10 cellular contexts compared by ENCODE assay signal in the genomic region with DNA sequence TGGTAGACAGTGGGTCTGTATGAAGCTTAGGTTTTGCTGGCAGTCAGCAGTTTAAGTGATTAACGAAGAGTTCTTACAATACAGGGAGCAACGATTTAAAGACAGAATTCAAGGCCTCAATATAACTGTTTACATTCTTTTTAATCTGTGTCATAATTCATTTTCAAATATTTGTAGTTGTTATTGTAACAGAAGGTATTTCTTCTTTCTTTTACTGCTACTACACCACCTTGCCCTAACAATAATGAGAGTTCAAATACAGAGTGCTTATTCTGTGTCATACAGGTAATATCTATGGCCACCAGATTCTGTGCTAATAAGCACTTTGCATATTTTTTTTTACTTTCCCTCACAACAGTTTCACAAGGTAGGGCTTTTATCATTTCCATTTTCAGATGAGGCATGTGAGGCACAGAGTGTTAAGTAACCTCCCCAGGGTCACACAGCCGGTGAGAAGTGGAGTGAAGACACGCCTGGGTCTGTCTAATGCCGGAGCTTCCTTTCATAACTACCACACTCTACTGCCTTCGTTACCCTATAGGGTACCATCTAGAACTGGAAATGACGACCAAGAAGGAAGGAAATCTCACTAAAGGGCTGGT.
DNase-seq lines count a peak whose midpoint lies in the region; ATAC-seq and TF ChIP-seq lines count a peak whose summit lies in the region.
"Had no signal": no experiment of that assay in that cellular context is flagged by ENCODE, and none has a peak within 500 bp of the region (broad histone marks: within the 10 kb centered on the region; RNA-seq: fewer than 3 reads in every experiment).

No MANE protein-coding gene starts in this region.

- no peaks in the 10 kb centered on the region for H3K9me3 ChIP-seq in psoas muscle

- no peaks in the 10 kb centered on the region for H3K9me3 Mint-ChIP-seq in activated naive CD8-positive, alpha-beta T cell treated with anti-CD3 and anti-CD28 coated beads, Interleukin-2, amount 50 U/mL, for 24 hours

- no peaks in the 10 kb centered on the region for H3K36me3 Mint-ChIP-seq in activated naive CD8-positive, alpha-beta T cell treated with anti-CD3 and anti-CD28 coated beads, Interleukin-2, amount 50 U/mL, for 24 hours (ENCODE audit: low read depth)

- no peak for TF ChIP-seq CTCF in psoas muscle (IDR thresholded peaks at IDR 0.05)

- peaks cover 18% of the 10 kb centered on the region for H3K4me1 ChIP-seq in psoas muscle

- peaks cover 18% of the 10 kb centered on the region for H3K4me1 Mint-ChIP-seq in activated naive CD8-positive, alpha-beta T cell treated with anti-CD3 and anti-CD28 coated beads, Interleukin-2, amount 50 U/mL, for 24 hours

- ATAC-seq in GM18511 (IDR thresholded peaks at IDR 0.05; ENCODE audit: unreplicated experiment) (peak; percentile 72), psoas muscle (no peak)
- ATAC-seq in activated naive CD8-positive, alpha-beta T cell treated with anti-CD3 and anti-CD28 coated beads, Interleukin-2, amount 50 U/mL, for 24 hours: no peak

- H3K4me3 Mint-ChIP-seq in activated naive CD8-positive, alpha-beta T cell treated with anti-CD3 and anti-CD28 coated beads, Interleukin-2, amount 50 U/mL, for 24 hours: no peak overlapping the region

- no peak overlapping the region for H3K4me3 ChIP-seq in psoas muscle

- no peak overlapping the region for H3K27ac Mint-ChIP-seq in activated naive CD8-positive, alpha-beta T cell treated with anti-CD3 and anti-CD28 coated beads, Interleukin-2, amount 50 U/mL, for 24 hours

- intact Hi-C loops in psoas muscle (cut with DNase I) (loop anchor here in 1 of 2 donors (5.0 kb wide), 1 partner anchor 83 kb away; a partner anchor contains a TSS), posterior cingulate gyrus (cut with DNase I) (no loop called here)

- H3K27me3 ChIP-seq in psoas muscle (ENCODE audit: insufficient read depth in 3 of 3, low read length in 2 of 3): no peaks in the 10 kb centered on the region

- peak; percentile 70 for DNase-seq in HCEC 1CT
- DNase-seq in M059J (ENCODE audit: low read depth): peak; percentile 11
- DNase-seq in psoas muscle: no peak
- DNase-seq in activated naive CD8-positive, alpha-beta T cell treated with anti-CD3 and anti-CD28 coated beads, Interleukin-2, amount 50 U/mL, for 24 hours: no peak
- no peak for DNase-seq in NCI-H526 treated with DMSO at 0.1 percent for 48 hours (lab: John Stamatoyannopoulos, UW)
- DNase-seq in posterior cingulate gyrus: no peak
- no peak for DNase-seq in NOMO-1 treated with dmso at 0.1 percent for 144 hours (lab: John Stamatoyannopoulos, UW; ENCODE audit: unreplicated experiment)
- DNase-seq: amniotic stem cell, GF-D8 had no signal

- no peaks in the 10 kb centered on the region for H3K36me3 ChIP-seq in psoas muscle (ENCODE audit: insufficient read depth in 1 of 2, low read depth in 1 of 2)

- WGBS in psoas muscle, 3 donors: 81 to 89% (median 82%) methylated on average over 7 of the region's 7 CpGs

- peak overlapping the region; percentile 48 for H3K27ac ChIP-seq in psoas muscle

- no peaks in the 10 kb centered on the region for H3K27me3 Mint-ChIP-seq in activated naive CD8-positive, alpha-beta T cell treated with anti-CD3 and anti-CD28 coated beads, Interleukin-2, amount 50 U/mL, for 24 hours

Comparison
In these comparisons a context has a peak if more than half of its experiments do, and no peak if none do; other contexts are left out.
1. DNase-seq: peak in HCEC 1CT (single experiment) and M059J (single experiment); none in psoas muscle (0 of 2), activated naive CD8-positive, alpha-beta T cell treated with anti-CD3 and anti-CD28 coated beads, Interleukin-2, amount 50 U/mL, for 24 hours (single experiment), NCI-H526 treated with DMSO at 0.1 percent for 48 hours (single experiment), posterior cingulate gyrus (0 of 10) and NOMO-1 treated with dmso at 0.1 percent for 144 hours (single experiment).